In the genomic region with DNA sequence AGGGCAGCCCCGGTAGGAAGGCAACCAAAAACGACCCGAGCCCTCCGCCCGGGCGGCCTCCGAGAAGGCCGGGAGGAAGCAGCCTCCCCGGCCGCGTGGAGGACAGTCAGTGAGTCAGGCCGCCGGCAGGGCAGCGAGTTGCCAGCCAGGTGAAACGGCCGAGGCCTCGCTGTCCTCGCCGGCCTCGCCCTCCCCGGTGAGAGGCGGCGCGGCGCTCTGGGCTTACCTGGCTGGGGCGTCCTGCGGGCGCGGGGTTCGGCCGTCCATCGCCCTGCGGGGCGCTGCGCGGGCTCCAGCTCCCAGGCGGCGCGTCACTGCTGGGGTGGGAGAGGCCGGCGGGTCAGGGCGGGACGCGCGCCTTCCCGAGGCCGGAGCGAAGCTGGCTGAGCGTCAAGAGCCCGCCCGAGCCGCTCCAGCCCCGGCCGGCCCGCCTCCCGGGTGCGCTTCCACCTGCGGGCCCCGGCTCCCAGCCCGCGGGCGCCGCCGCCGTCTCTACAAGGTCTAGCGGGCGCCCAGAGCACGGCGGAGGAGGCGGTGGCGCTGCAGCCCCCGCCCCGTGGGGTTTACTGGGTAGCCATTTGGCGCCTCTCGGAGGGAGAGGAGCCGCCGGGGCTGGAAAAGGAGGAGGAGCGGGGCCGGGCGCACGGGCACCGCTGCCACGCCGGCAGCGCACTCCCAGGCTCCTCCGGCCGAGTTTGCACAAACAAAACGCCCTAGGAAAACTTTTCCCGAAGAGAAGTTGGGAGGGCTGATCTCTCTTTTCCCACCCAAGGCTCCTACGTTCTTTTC, we compare ENCODE assay signal across 7 cellular contexts. TPM values are rescaled to one million over a fixed set of nuclear protein-coding genes. Genes with fewer than 3 reads are reported as not detected.
DNase-seq lines count a peak whose midpoint lies in the region; ATAC-seq and TF ChIP-seq lines count a peak whose summit lies in the region.

No MANE protein-coding gene starts in this region.

- DNase-seq in G401 (ENCODE audit: low spot score) (peak; percentile 13), RWPE1 (ENCODE audit: low spot score) (peak; percentile 55), cardiac fibroblast (ENCODE audit: low read depth in 2 of 2) (peak; percentile 64 to 75), immature natural killer cell (peak; percentile 20 to 32 (median 21))

- H3K36me3 Mint-ChIP-seq in immature natural killer cell: no peaks in the 10 kb centered on the region

- CTCF ChIA-PET in RWPE1 (lab: Yijun Ruan, JAX): interaction anchor here (0.6 to 2.3 kb wide), 13 partner anchors 10 to 158 kb away, joined by 3 to 9 read pairs (median 4); no protein-coding TSS in a partner anchor

- H3K27me3 ChIP-seq in HUES48 (ENCODE audit: control insufficient read depth, insufficient read depth, low read length) (peaks cover 11% of the 10 kb centered on the region), skeletal muscle tissue (ENCODE audit: control insufficient read depth in 3 of 3, insufficient read depth in 3 of 3, low read length in 3 of 3) (no peaks in the 10 kb centered on the region)

- POLR2A ChIA-PET in RWPE1 (lab: Yijun Ruan, JAX; ENCODE audit: low non-redundant PET): interaction anchor here (1.4 kb wide), 1 partner anchor 62 kb away, joined by 6 read pairs; no protein-coding TSS in a partner anchor

- TF ChIP-seq CTCF in RWPE1 (conservative IDR thresholded peaks at IDR 0.05; ENCODE audit: low read depth): no peak
- TF ChIP-seq CTCF in cardiac fibroblast (IDR thresholded peaks at IDR 0.05; ENCODE audit: low read depth, low read length): peak; percentile 13

- H3K27ac Mint-ChIP-seq in immature natural killer cell: no peak overlapping the region

- H3K36me3 ChIP-seq in HUES48 (ENCODE audit: control insufficient read depth, insufficient read depth, low read length) (no peaks in the 10 kb centered on the region), skeletal muscle tissue (ENCODE audit: control insufficient read depth in 3 of 3, insufficient read depth in 3 of 3, low read length in 3 of 3) (no peaks in the 10 kb centered on the region)

- H3K9me3 ChIP-seq in HUES48 (ENCODE audit: control insufficient read depth, insufficient read depth, low read length): no peaks in the 10 kb centered on the region
- no peaks in the 10 kb centered on the region for H3K9me3 ChIP-seq in skeletal muscle tissue (ENCODE audit: control insufficient read depth in 3 of 3, low read length in 3 of 3)

- peaks cover 17% of the 10 kb centered on the region for H3K4me1 ChIP-seq in HUES48 (ENCODE audit: control insufficient read depth, insufficient read depth, low read length)
- peaks cover 3 to 18% (median 5%) of the 10 kb centered on the region in 3 donors for H3K4me1 ChIP-seq in skeletal muscle tissue (ENCODE audit: control insufficient read depth in 3 of 3, insufficient read depth in 3 of 3, low read length in 3 of 3)

- in situ Hi-C loops in G401 (cut with HindIII; ENCODE audit: low sequenced_read_pairs): no loop called here

- H3K4me1 Mint-ChIP-seq in immature natural killer cell: peaks cover 10 to 11% of the 10 kb centered on the region in 2 donors

- peaks cover 6 to 15% (median 10%) of the 10 kb centered on the region in 3 donors for H3K27me3 Mint-ChIP-seq in immature natural killer cell (ENCODE audit: low read depth in 3 of 3)

- H3K4me3 Mint-ChIP-seq in immature natural killer cell: peak overlapping the region; percentile 74 to 86 (median 79)

- H3K9me3 Mint-ChIP-seq in immature natural killer cell: peaks cover 0 to 6% (median 0%) of the 10 kb centered on the region in 6 donors

- peak overlapping the region; percentile 75 for H3K9ac ChIP-seq in HUES48 (ENCODE audit: low read depth, low read length)
- peak overlapping the region; percentile 78 to 87 (median 84) for H3K9ac ChIP-seq in skeletal muscle tissue (ENCODE audit: low read depth in 1 of 3, low read length in 3 of 3)

- peak; percentile 74 for ATAC-seq in GM21526 (IDR thresholded peaks at IDR 0.05; ENCODE audit: low FRiP score, unreplicated experiment)

- H3K27ac ChIP-seq in HUES48 (ENCODE audit: low read depth, low read length) (peak overlapping the region; percentile 78), RWPE1 (peak overlapping the region; percentile 96), skeletal muscle tissue (ENCODE audit: low read depth, low read length) (peak overlapping the region; percentile 87)

- peak overlapping the region; percentile 91 for H3K4me3 ChIP-seq in HUES48 (ENCODE audit: low read depth, low read length)
- H3K4me3 ChIP-seq in cardiac fibroblast (replicated peaks in 1 of 2; ENCODE audit: low read depth in 2 of 2, low read length in 2 of 2): peak overlapping the region; percentile 78 to 86
- H3K4me3 ChIP-seq in skeletal muscle tissue (ENCODE audit: low read length in 3 of 3): peak overlapping the region; percentile 82 to 83 (median 83)

RNA-seq across cellular contexts. Expression of a gene that starts 0.5 kb away (rescaled TPM):
- total RNA-seq in G401 (2014; rRNA removed; shearing (Covaris generic)): not detected in 2 replicates
- polyA plus RNA-seq in immature natural killer cell: 1 to 10 TPM in 1 of 3 donors, under 1 TPM in 1, not detected in 1; 0.04 to 1.4 TPM
- 11.0 TPM for total RNA-seq in skeletal muscle tissue

Comparison
In these comparisons a context has a peak if more than half of its experiments do, and no peak if none do; other contexts are left out.
1. Peak in every context shown above with its lines: DNase-seq, ATAC-seq, H3K4me3 ChIP-seq and H3K27ac ChIP-seq.
2. DNase-seq: peak in every context shown above with its lines; median percentile 70 in cardiac fibroblast; 55 in RWPE1; 21 in immature natural killer cell; 13 in G401.
3. RNA of a gene that starts 0.5 kb away (total RNA-seq): 11.0 TPM in skeletal muscle tissue (single experiment); not detected in G401; every median in the first group is over 10 times any median in the second.